Comparison of ENCODE assay signal across 1 cellular context in the genomic region with DNA sequence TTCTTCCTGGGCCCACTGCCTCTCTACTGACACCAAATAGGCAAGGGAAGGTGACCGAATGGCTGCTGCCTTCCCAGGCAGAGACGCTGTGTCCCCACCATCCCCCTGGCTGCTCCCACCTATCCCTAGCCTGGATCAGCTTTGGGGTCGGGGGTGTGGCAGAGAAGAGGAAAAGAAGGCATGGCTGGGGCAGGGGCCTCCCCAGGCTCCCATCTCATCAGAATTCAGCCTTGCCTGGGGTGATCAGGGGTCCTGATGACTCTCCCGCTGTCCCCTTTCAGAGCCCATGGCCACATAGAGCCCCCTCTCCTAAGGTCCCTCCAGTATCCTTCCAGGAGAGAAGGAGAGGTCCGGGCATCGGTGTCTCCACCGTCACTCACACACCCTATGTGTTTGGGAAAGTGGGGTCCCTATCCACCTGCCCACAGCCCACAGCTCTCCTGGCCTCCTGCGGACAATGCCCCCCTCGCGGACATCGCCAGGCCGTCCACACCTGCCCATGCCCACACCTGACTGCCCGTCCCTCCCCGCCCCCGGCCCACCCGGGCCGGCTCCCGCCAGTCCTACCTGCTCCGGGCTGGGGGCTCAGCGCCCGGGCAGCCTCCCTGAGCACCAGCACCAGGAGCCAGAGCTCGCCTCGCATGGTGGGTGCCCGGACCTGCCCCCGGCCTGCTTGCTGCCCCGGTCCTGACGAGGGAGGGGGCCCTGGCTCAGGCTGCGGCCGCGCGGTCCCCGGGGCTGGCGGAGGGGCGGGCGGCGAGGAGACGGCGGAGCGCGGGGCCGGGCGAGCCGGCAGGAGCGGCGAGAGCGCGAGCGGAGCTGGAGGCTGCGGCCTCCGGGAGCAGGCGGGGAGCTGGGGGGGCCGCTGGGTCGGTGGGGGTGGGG.
TF ChIP-seq lines count a peak whose summit lies in the region.

A gene (minus strand): TSS at position 843 of the 885 bp plus-strand sequence. CDS start 200 bp downstream, at position 643.

TF ChIP-seq in SK-N-SH treated with all-trans-retinoic acid at 6 μM for 48 hours, 23 proteins besides CTCF, POLR2A, EP300 and RAD21 (continued from another document):
- TF ChIP-seq, protein P1, sequence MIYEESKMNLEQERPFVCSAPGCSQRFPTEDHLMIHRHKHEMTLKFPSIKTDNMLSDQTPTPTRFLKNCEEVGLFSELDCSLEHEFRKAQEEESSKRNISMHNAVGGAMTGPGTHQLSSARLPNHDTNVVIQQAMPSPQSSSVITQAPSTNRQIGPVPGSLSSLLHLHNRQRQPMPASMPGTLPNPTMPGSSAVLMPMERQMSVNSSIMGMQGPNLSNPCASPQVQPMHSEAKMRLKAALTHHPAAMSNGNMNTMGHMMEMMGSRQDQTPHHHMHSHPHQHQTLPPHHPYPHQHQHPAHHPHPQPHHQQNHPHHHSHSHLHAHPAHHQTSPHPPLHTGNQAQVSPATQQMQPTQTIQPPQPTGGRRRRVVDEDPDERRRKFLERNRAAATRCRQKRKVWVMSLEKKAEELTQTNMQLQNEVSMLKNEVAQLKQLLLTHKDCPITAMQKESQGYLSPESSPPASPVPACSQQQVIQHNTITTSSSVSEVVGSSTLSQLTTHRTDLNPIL (CRISPR knock-in tag; IDR thresholded peaks at IDR 0.05; ENCODE audit: low read depth) = no peak
- TF ChIP-seq ZFP3 (CRISPR knock-in tag; IDR thresholded peaks at IDR 0.05) = no peak
- no peak for TF ChIP-seq GLIS3 (CRISPR knock-in tag; IDR thresholded peaks at IDR 0.05)
- no peak for TF ChIP-seq ZNF8 (CRISPR knock-in tag; IDR thresholded peaks at IDR 0.05)
- TF ChIP-seq, protein P2, sequence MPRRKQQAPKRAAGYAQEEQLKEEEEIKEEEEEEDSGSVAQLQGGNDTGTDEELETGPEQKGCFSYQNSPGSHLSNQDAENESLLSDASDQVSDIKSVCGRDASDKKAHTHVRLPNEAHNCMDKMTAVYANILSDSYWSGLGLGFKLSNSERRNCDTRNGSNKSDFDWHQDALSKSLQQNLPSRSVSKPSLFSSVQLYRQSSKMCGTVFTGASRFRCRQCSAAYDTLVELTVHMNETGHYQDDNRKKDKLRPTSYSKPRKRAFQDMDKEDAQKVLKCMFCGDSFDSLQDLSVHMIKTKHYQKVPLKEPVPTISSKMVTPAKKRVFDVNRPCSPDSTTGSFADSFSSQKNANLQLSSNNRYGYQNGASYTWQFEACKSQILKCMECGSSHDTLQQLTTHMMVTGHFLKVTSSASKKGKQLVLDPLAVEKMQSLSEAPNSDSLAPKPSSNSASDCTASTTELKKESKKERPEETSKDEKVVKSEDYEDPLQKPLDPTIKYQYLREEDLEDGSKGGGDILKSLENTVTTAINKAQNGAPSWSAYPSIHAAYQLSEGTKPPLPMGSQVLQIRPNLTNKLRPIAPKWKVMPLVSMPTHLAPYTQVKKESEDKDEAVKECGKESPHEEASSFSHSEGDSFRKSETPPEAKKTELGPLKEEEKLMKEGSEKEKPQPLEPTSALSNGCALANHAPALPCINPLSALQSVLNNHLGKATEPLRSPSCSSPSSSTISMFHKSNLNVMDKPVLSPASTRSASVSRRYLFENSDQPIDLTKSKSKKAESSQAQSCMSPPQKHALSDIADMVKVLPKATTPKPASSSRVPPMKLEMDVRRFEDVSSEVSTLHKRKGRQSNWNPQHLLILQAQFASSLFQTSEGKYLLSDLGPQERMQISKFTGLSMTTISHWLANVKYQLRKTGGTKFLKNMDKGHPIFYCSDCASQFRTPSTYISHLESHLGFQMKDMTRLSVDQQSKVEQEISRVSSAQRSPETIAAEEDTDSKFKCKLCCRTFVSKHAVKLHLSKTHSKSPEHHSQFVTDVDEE (CRISPR knock-in tag; IDR thresholded peaks at IDR 0.05) = no peak
- TF ChIP-seq OSR1 (CRISPR knock-in tag; IDR thresholded peaks at IDR 0.05) = no peak
